In the genomic region with DNA sequence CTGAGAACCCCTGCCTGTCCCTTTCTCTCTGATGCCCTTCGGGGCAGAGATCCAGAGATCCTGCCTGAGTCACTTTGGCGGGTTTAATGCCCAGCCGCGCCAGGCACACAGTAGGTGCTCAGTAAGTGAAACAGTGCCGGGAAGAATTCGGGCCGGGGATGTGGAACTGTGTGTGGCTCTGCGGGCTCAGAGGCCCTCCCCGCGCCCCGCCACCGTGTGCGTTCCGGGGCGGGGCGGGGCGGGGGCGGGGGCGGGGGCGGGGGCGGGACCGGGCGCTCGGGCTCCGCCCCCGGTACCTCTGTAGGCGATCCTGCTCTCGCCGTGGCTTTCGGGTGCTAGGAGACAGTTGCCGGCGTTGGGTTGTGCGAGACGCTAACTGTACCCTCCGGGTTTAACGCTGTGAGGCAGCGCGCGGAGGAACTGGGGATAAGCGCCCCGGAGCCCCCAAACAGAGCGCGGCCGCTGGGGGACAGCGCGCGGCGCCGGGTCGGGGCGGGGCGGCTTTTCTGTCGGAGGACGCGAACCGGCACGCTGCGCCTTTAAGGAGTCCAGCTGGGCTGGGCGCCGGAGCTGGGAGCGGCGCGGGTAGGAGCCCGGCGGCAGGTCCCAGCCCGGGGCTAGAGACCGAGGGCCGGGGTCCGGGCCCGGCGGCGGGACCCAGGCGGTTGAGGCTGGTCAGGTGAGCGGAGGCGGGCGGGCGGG, we compare ENCODE assay signal across 8 cellular contexts. TPM values are rescaled to one million over a fixed set of nuclear protein-coding genes. Genes with fewer than 3 reads are reported as not detected.
DNase-seq lines count a peak whose midpoint lies in the region; ATAC-seq and TF ChIP-seq lines count a peak whose summit lies in the region.

A gene with protein sequence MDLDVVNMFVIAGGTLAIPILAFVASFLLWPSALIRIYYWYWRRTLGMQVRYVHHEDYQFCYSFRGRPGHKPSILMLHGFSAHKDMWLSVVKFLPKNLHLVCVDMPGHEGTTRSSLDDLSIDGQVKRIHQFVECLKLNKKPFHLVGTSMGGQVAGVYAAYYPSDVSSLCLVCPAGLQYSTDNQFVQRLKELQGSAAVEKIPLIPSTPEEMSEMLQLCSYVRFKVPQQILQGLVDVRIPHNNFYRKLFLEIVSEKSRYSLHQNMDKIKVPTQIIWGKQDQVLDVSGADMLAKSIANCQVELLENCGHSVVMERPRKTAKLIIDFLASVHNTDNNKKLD (plus strand): TSS at position 555 of the 702 bp plus-strand sequence. CDS start 18,795 bp downstream, outside the sequence.

- ATAC-seq in GM18868 (IDR thresholded peaks at IDR 0.05; ENCODE audit: unreplicated experiment) (peak; percentile 63), HG03097 (IDR thresholded peaks at IDR 0.05; ENCODE audit: low FRiP score, unreplicated experiment) (peak; percentile 63)

- no peak within 1 kb of the TSS for H3K27ac Mint-ChIP-seq in endothelial cell (ENCODE audit: unreplicated experiment)

- DNase-seq in AG09319 (ENCODE audit: extremely low read depth, low read depth): no peak
- DNase-seq in NCI-H82 (lab: John Stamatoyannopoulos, UW): peak; percentile 83
- DNase-seq in activated CD8-positive, alpha-beta memory T cell treated with anti-CD3 and anti-CD28 coated beads, Interleukin-2, amount 50 U/mL, for 1 hour (ENCODE audit: extremely low read depth): peak; percentile 43
- DNase-seq in endothelial cell (ENCODE audit: low spot score): peak; percentile 80
- peak; percentile 62 for DNase-seq in middle frontal gyrus (ENCODE audit: extremely low spot score, low spot score)
- DNase-seq in stimulated activated CD8-positive, alpha-beta memory T cell treated with anti-CD3 and anti-CD28 coated beads, Interleukin-4, amount 100 ng/mL, for 1 hour (ENCODE audit: low read depth in 2 of 2, low spot score in 1 of 2): peak; percentile 57 to 66

- no peaks in the 10 kb centered on the region for H3K9me3 Mint-ChIP-seq in endothelial cell (ENCODE audit: unreplicated experiment)

- peak within 1 kb of the TSS; percentile 91 for H3K4me3 Mint-ChIP-seq in endothelial cell (ENCODE audit: unreplicated experiment)

- peaks cover 9% of the 10 kb centered on the region for H3K27me3 Mint-ChIP-seq in endothelial cell (ENCODE audit: unreplicated experiment)

- no peaks in the 10 kb centered on the region for H3K36me3 Mint-ChIP-seq in endothelial cell (ENCODE audit: low read depth, unreplicated experiment)

- TF ChIP-seq CTCF in AG09319 (IDR thresholded peaks at IDR 0.05; ENCODE audit: low read depth, low read length) (peak; percentile 23), endothelial cell (IDR thresholded peaks at IDR 0.05; ENCODE audit: unreplicated experiment) (no peak)

- H3K4me1 Mint-ChIP-seq in endothelial cell (ENCODE audit: unreplicated experiment): peaks cover 7% of the 10 kb centered on the region

RNA-seq across cellular contexts. Expression of the gene that starts here (rescaled TPM):
- total RNA-seq in endothelial cell (ENCODE audit: unreplicated experiment): 3.0 TPM
